Comparison of ENCODE assay signal across 8 cellular contexts in genomic region chrX:153793291-153793690, GRCh38. TPM values are rescaled to one million over a fixed set of nuclear protein-coding genes. Genes with fewer than 3 reads are reported as not detected.
DNase-seq lines count a peak whose midpoint lies in the region; ATAC-seq and TF ChIP-seq lines count a peak whose summit lies in the region.

No MANE protein-coding gene starts in this region.

- H3K36me3 ChIP-seq in CD4-positive, CD25-positive, alpha-beta regulatory T cell (ENCODE audit: control insufficient read depth, insufficient read depth, low read length), result peaks cover 7% of the 10 kb centered on the region
- H3K36me3 ChIP-seq in MM.1S (replicated peaks; ENCODE audit: insufficient read depth, low read length), result no peaks in the 10 kb centered on the region

- peak overlapping the region; percentile 45 for H2AFZ ChIP-seq in MM.1S (ENCODE audit: low read length)

- intact Hi-C loops in dendritic cell treated with granulocyte-macrophage colony-stimulating factor and Interleukin-4, amounts not matched to agents 40 ng/mL and 50 ng/mL, for 4 days (cut with micrococcal nuclease), result no loop called here
- intact Hi-C loops in natural killer cell (cut with micrococcal nuclease) (no loop called here), posterior cingulate gyrus (cut with DNase I) (no loop called here)

- H3K27me3 Mint-ChIP-seq in CD4-positive, CD25-positive, alpha-beta regulatory T cell, result no peaks in the 10 kb centered on the region
- no peaks in the 10 kb centered on the region for H3K27me3 Mint-ChIP-seq in dendritic cell treated with granulocyte-macrophage colony-stimulating factor and Interleukin-4, amounts not matched to agents 40 ng/mL and 50 ng/mL, for 4 days
- H3K27me3 Mint-ChIP-seq in natural killer cell (ENCODE audit: low read depth in 2 of 2), result no peaks in the 10 kb centered on the region

- TF ChIP-seq CTCF in MM.1S (IDR thresholded peaks at IDR 0.05; ENCODE audit: low read length) (no peak), natural killer cell (IDR thresholded peaks at IDR 0.05) (no peak)

- peak overlapping the region; percentile 90 to 95 (median 92) for H3K4me3 Mint-ChIP-seq in CD4-positive, CD25-positive, alpha-beta regulatory T cell
- peak overlapping the region; percentile 93 for H3K4me3 Mint-ChIP-seq in dendritic cell treated with granulocyte-macrophage colony-stimulating factor and Interleukin-4, amounts not matched to agents 40 ng/mL and 50 ng/mL, for 4 days
- peak overlapping the region; percentile 93 for H3K4me3 Mint-ChIP-seq in natural killer cell

- H3K4me3 ChIP-seq in CD4-positive, CD25-positive, alpha-beta regulatory T cell (ENCODE audit: low read depth, low read length), result peak overlapping the region; percentile 73
- peak overlapping the region; percentile 91 for H3K4me3 ChIP-seq in MM.1S (ENCODE audit: low read length)

- peaks cover 0 to 35% (median 7%) of the 10 kb centered on the region in 4 donors for H3K4me1 Mint-ChIP-seq in CD4-positive, CD25-positive, alpha-beta regulatory T cell
- H3K4me1 Mint-ChIP-seq in dendritic cell treated with granulocyte-macrophage colony-stimulating factor and Interleukin-4, amounts not matched to agents 40 ng/mL and 50 ng/mL, for 4 days (ENCODE audit: low read depth), result peaks cover 27% of the 10 kb centered on the region
- H3K4me1 Mint-ChIP-seq in natural killer cell, result peaks cover 8 to 21% of the 10 kb centered on the region in 2 donors

- H3K9me3 ChIP-seq in CD4-positive, CD25-positive, alpha-beta regulatory T cell (ENCODE audit: control insufficient read depth in 2 of 2, low read length in 2 of 2), result no peaks in the 10 kb centered on the region
- H3K9me3 ChIP-seq in MM.1S (replicated peaks; ENCODE audit: insufficient read depth, low read length), result no peaks in the 10 kb centered on the region

- peaks cover 3% of the 10 kb centered on the region for H3K36me3 Mint-ChIP-seq in CD4-positive, CD25-positive, alpha-beta regulatory T cell
- H3K36me3 Mint-ChIP-seq in dendritic cell treated with granulocyte-macrophage colony-stimulating factor and Interleukin-4, amounts not matched to agents 40 ng/mL and 50 ng/mL, for 4 days (ENCODE audit: low read depth), result peaks cover 83% of the 10 kb centered on the region
- no peaks in the 10 kb centered on the region for H3K36me3 Mint-ChIP-seq in natural killer cell

- DNase-seq in CD4-positive, CD25-positive, alpha-beta regulatory T cell, result no peak
- DNase-seq in MM.1S (no peak), natural killer cell (no peak), posterior cingulate gyrus (no peak), SW480 (ENCODE audit: low spot score) (no peak)

- H3K4me2 ChIP-seq in MM.1S (ENCODE audit: low read depth, low read length), result peak overlapping the region; percentile 72

- ATAC-seq in CD4-positive, CD25-positive, alpha-beta regulatory T cell (ENCODE audit: low read depth in 2 of 2), result no peak
- ATAC-seq in natural killer cell (no peak), GM18867 (IDR thresholded peaks at IDR 0.05; ENCODE audit: unreplicated experiment) (no peak), HG03139 (IDR thresholded peaks at IDR 0.05; ENCODE audit: unreplicated experiment) (no peak)

- peaks cover 51% of the 10 kb centered on the region for H3K79me2 ChIP-seq in MM.1S (ENCODE audit: low read length)

- peaks cover 0 to 2% (median 0%) of the 10 kb centered on the region in 7 donors for H3K9me3 Mint-ChIP-seq in CD4-positive, CD25-positive, alpha-beta regulatory T cell
- no peaks in the 10 kb centered on the region for H3K9me3 Mint-ChIP-seq in dendritic cell treated with granulocyte-macrophage colony-stimulating factor and Interleukin-4, amounts not matched to agents 40 ng/mL and 50 ng/mL, for 4 days
- H3K9me3 Mint-ChIP-seq in natural killer cell, result no peaks in the 10 kb centered on the region

- no peaks in the 10 kb centered on the region for H3K9me2 ChIP-seq in MM.1S (replicated peaks; ENCODE audit: insufficient read depth, low read length)

- no peaks in the 10 kb centered on the region for H3K27me3 ChIP-seq in CD4-positive, CD25-positive, alpha-beta regulatory T cell (ENCODE audit: control insufficient read depth, insufficient read depth, low read length)
- no peaks in the 10 kb centered on the region for H3K27me3 ChIP-seq in MM.1S (replicated peaks; ENCODE audit: insufficient read depth, low read length)

- no peaks in the 10 kb centered on the region for H4K20me1 ChIP-seq in MM.1S (ENCODE audit: insufficient read depth, low read length)

- no peaks in the 10 kb centered on the region for H3F3A ChIP-seq in MM.1S (ENCODE audit: insufficient read depth, low read length)

- peak overlapping the region; percentile 93 for H3K9ac ChIP-seq in MM.1S (ENCODE audit: low read length)

- H3K4me1 ChIP-seq in CD4-positive, CD25-positive, alpha-beta regulatory T cell (ENCODE audit: control insufficient read depth, insufficient read depth, low read length, poor library complexity, severe bottlenecking), result peaks cover 34% of the 10 kb centered on the region
- H3K4me1 ChIP-seq in MM.1S (ENCODE audit: low read length), result 0 out of 2 replicates have a peak, but pooled peaks cover 6% of the 10 kb centered on the region

- peak overlapping the region; percentile 11 to 93 (median 92) for H3K27ac Mint-ChIP-seq in CD4-positive, CD25-positive, alpha-beta regulatory T cell
- H3K27ac Mint-ChIP-seq in dendritic cell treated with granulocyte-macrophage colony-stimulating factor and Interleukin-4, amounts not matched to agents 40 ng/mL and 50 ng/mL, for 4 days, result peak overlapping the region; percentile 89
- peak overlapping the region; percentile 89 to 95 for H3K27ac Mint-ChIP-seq in natural killer cell

- peak overlapping the region; percentile 86 for H3K27ac ChIP-seq in CD4-positive, CD25-positive, alpha-beta regulatory T cell (ENCODE audit: insufficient read depth, low read length, poor library complexity, severe bottlenecking)
- H3K27ac ChIP-seq in MM.1S (ENCODE audit: low read length), result peak overlapping the region; percentile 84; the same call in 1 of the 2 replicates

RNA-seq across cellular contexts. Expression of gene IDH3G, which starts 0.9 kb away (rescaled TPM):
- 64.4 TPM for total RNA-seq in CD4-positive, CD25-positive, alpha-beta regulatory T cell
- polyA plus RNA-seq in CD4-positive, CD25-positive, alpha-beta regulatory T cell, result 100 to 1,000 TPM in 3 of 4 donors, 10 to 100 TPM in 1; 96.3 to 127 (median 109) TPM
- 10 to 100 TPM; 70.1 to 76.5 (median 71.1) TPM for total RNA-seq in natural killer cell

RNA-seq across cellular contexts. Expression of gene SSR4, which starts 1.2 kb away (rescaled TPM):
- total RNA-seq in CD4-positive, CD25-positive, alpha-beta regulatory T cell, result 155 TPM
- 100 to 1,000 TPM; 366 to 475 (median 424) TPM for polyA plus RNA-seq in CD4-positive, CD25-positive, alpha-beta regulatory T cell
- total RNA-seq in natural killer cell, result 100 to 1,000 TPM; 160 to 280 (median 189) TPM

RNA-seq across cellular contexts. Expression of gene SRPK3, which starts 12.4 kb away (rescaled TPM):
- not detected for total RNA-seq in CD4-positive, CD25-positive, alpha-beta regulatory T cell
- not detected for polyA plus RNA-seq in CD4-positive, CD25-positive, alpha-beta regulatory T cell
- not detected for total RNA-seq in natural killer cell

RNA-seq across cellular contexts. Expression of gene PLXNB3, which starts 29.2 kb away (rescaled TPM):
- total RNA-seq in CD4-positive, CD25-positive, alpha-beta regulatory T cell, result 0.52 TPM
- polyA plus RNA-seq in CD4-positive, CD25-positive, alpha-beta regulatory T cell, result not detected
- total RNA-seq in natural killer cell, result 1 to 10 TPM in 2 of 3 donors, not detected in 1; 1.2 to 1.3 TPM

RNA-seq across cellular contexts. Expression of gene PDZD4, which starts 37.1 kb away (rescaled TPM):
- 4.9 TPM for total RNA-seq in CD4-positive, CD25-positive, alpha-beta regulatory T cell
- not detected for polyA plus RNA-seq in CD4-positive, CD25-positive, alpha-beta regulatory T cell
- 100 to 1,000 TPM; 101 to 177 (median 157) TPM for total RNA-seq in natural killer cell
